In the genomic region with DNA sequence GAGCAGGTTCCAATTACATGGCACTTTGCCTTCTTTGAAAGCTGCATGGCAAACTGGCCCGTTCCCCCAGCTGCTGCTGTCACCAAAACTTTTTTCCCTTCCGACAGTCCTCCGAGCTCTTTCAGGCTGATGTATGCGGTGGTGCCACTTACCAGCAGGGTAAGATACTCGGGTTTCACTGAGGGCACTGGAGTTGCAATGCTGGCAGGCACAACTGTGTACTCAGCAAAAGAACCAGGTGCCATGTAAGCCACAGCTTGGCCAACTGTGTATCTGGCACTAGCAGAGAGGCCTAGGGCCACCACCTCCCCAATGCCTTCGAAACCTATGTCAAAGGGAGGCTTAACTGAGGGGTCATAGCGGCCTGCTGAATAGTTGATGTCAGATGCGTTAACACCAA, we compare ENCODE assay signal across 18 cellular contexts. TPM values are rescaled to one million over a fixed set of nuclear protein-coding genes. Genes with fewer than 3 reads are reported as not detected.
DNase-seq lines count a peak whose midpoint lies in the region; TF ChIP-seq lines count a peak whose summit lies in the region.
"Had no signal": no experiment of that assay in that cellular context is flagged by ENCODE, and none has a peak within 500 bp of the region (broad histone marks: within the 10 kb centered on the region; RNA-seq: fewer than 3 reads in every experiment).

No MANE protein-coding gene starts in this region.

- H3K4me1 ChIP-seq in breast epithelium (no peaks in the 10 kb centered on the region), muscle layer of colon (ENCODE audit: insufficient read depth, low read length) (peaks cover 45% of the 10 kb centered on the region), transverse colon (peaks cover 4 to 68% (median 33%) of the 10 kb centered on the region in 4 donors), spleen (peaks cover 24 to 73% (median 42%) of the 10 kb centered on the region in 6 donors)

- H3K9me3 ChIP-seq in breast epithelium (no peaks in the 10 kb centered on the region), muscle layer of colon (ENCODE audit: low read length) (no peaks in the 10 kb centered on the region), transverse colon (no peaks in the 10 kb centered on the region), spleen (no peaks in the 10 kb centered on the region)
- H3K9me3 ChIP-seq: A549 had no signal

- TF ChIP-seq POLR2A in breast epithelium (IDR thresholded peaks at IDR 0.05) (no peak), transverse colon (IDR thresholded peaks at IDR 0.05) (no peak), spleen (IDR thresholded peaks at IDR 0.05) (no peak)

- no peak for DNase-seq in breast epithelium (ENCODE audit: low spot score in 2 of 2)
- no peak for DNase-seq in MCF 10A (ENCODE audit: unreplicated experiment)
- DNase-seq in astrocyte of the hippocampus (ENCODE audit: low read depth, low spot score), result peak; percentile 25
- DNase-seq in transverse colon, result no peak
- DNase-seq in activated CD4-positive, alpha-beta T cell treated with anti-CD3 and anti-CD28 coated beads for 1 hour, result no peak
- DNase-seq in spleen, result no peak
- DNase-seq in effector CD8-positive, alpha-beta T cell (lab: John Stamatoyannopoulos, UW), result no peak
- DNase-seq: activated CD4-positive, alpha-beta T cell treated with anti-CD3 and anti-CD28 coated beads, Interleukin-2, amount 10 ng/mL, durations not matched to agents 24 days and 14 days; CD4-positive, alpha-beta T cell; left cardiac atrium; NCI-H1105 treated with DMSO at 0.1 percent for 48 hours; NCI-H510A treated with DMSO at 0.1 percent for 48 hours; occipital lobe; stimulated activated CD4-positive, alpha-beta T cell treated with anti-CD3 and anti-CD28 coated beads, Interleukin-12 subunit alpha, Interleukin-12 subunit beta, amount 100 ng/mL, for 4 hours had no signal

- peak overlapping the region; percentile 22 for H3K9ac ChIP-seq in muscle layer of colon (ENCODE audit: low read length)

- BruUV-seq in MCF 10A (replicated peaks; lab: Mats Ljungman, UMichigan), result no TSS peak

- intact Hi-C loops in breast epithelium (cut with DNase I; ENCODE audit: low total_unique reads), result no loop called here
- intact Hi-C loops in MCF 10A (cut with micrococcal nuclease), result no loop called here
- intact Hi-C loops in transverse colon (cut with DNase I; ENCODE audit: low total_unique reads), result loop anchor here (5.0 to 10.0 kb wide), 2 partner anchors 53 to 545 kb away; no protein-coding TSS in a partner anchor
- intact Hi-C loops in spleen (cut with DNase I; ENCODE audit: low total_unique reads), result no loop called here

- no peaks in the 10 kb centered on the region for H3K27me3 ChIP-seq in breast epithelium
- no peaks in the 10 kb centered on the region for H3K27me3 ChIP-seq in muscle layer of colon (ENCODE audit: control insufficient read depth in 1 of 2, insufficient read depth in 2 of 2, low read length in 2 of 2)
- no peaks in the 10 kb centered on the region for H3K27me3 ChIP-seq in transverse colon
- H3K27me3 ChIP-seq in spleen (replicated peaks in 1 of 7), result peaks cover 0 to 18% (median 0%) of the 10 kb centered on the region in 7 donors

- H3K4me1 Mint-ChIP-seq in MCF 10A (ENCODE audit: insufficient read depth, unreplicated experiment), result peaks cover 16% of the 10 kb centered on the region

- H3K27me3 Mint-ChIP-seq in MCF 10A (ENCODE audit: insufficient read depth, unreplicated experiment), result no peaks in the 10 kb centered on the region
- H3K27me3 Mint-ChIP-seq: activated naive CD4-positive, alpha-beta T cell treated with anti-CD3 and anti-CD28 coated beads, Interleukin-2, amount 50 U/mL, for 24 hours; CD4-positive, alpha-beta T cell had no signal

- no peak overlapping the region for H3K4me3 Mint-ChIP-seq in MCF 10A (ENCODE audit: unreplicated experiment)
- H3K4me3 Mint-ChIP-seq: activated CD4-positive, alpha-beta T cell treated with anti-CD3 and anti-CD28 coated beads, Interleukin-2, amount 10 ng/mL, durations not matched to agents 24 days and 14 days; activated naive CD4-positive, alpha-beta T cell treated with anti-CD3 and anti-CD28 coated beads, Interleukin-2, amount 50 U/mL, for 24 hours; stimulated activated memory B cell treated with anti-CD40 and anti-IgM and Interleukin-4, amounts not matched to agents 10 μg/mL and 1 μg/mL and 100 μg/mL, for 72 hours had no signal

- no peak overlapping the region for H3K27ac Mint-ChIP-seq in MCF 10A (ENCODE audit: low read depth, unreplicated experiment)
- H3K27ac Mint-ChIP-seq: activated CD4-positive, alpha-beta T cell treated with anti-CD3 and anti-CD28 coated beads, Interleukin-2, amount 10 ng/mL, durations not matched to agents 24 days and 14 days; activated naive CD4-positive, alpha-beta T cell treated with anti-CD3 and anti-CD28 coated beads, Interleukin-2, amount 50 U/mL, for 24 hours; stimulated activated memory B cell treated with anti-CD40 and anti-IgM and Interleukin-4, amounts not matched to agents 10 μg/mL and 1 μg/mL and 100 μg/mL, for 72 hours had no signal

- CTCF ChIA-PET in MCF 10A (lab: Yijun Ruan, JAX), result interaction anchor here (0.6 kb wide), 1 partner anchor 274 kb away, joined by 4 read pairs; no protein-coding TSS in a partner anchor

- TF ChIP-seq EP300 in transverse colon (IDR thresholded peaks at IDR 0.05; ENCODE audit: low read depth), result no peak

- H3K36me3 ChIP-seq in breast epithelium (no peaks in the 10 kb centered on the region), muscle layer of colon (ENCODE audit: insufficient read depth, low read length) (peaks cover 21% of the 10 kb centered on the region), transverse colon (no peaks in the 10 kb centered on the region), spleen (peaks cover 0 to 29% (median 10%) of the 10 kb centered on the region in 6 donors)

- H3K4me3 ChIP-seq in breast epithelium, result no peak overlapping the region
- H3K4me3 ChIP-seq in muscle layer of colon (ENCODE audit: low read depth in 1 of 2, low read length in 2 of 2), result peak overlapping the region in 1 of 2 donors; percentile 0
- no peak overlapping the region for H3K4me3 ChIP-seq in transverse colon
- no peak overlapping the region for H3K4me3 ChIP-seq in spleen
- H3K4me3 ChIP-seq: A549 had no signal

- WGBS in transverse colon (ENCODE audit: low coverage in 1 of 2), 2 donors, result 69 to 93% methylated on average over 6 to 8 of the region's 8 CpGs
- 91 to 98% (median 97%) methylated on average over 8 of the region's 8 CpGs for WGBS in spleen, 5 donors

- H3K36me3 Mint-ChIP-seq in MCF 10A (ENCODE audit: insufficient read depth, unreplicated experiment), result peaks cover 27% of the 10 kb centered on the region

- TF ChIP-seq CTCF in breast epithelium (IDR thresholded peaks at IDR 0.05) (no peak), MCF 10A (IDR thresholded peaks at IDR 0.05; ENCODE audit: unreplicated experiment) (no peak), transverse colon (IDR thresholded peaks at IDR 0.05) (no peak), spleen (IDR thresholded peaks at IDR 0.05 in 8 of 11, conservative IDR thresholded peaks at IDR 0.05 in 3 of 11) (no peak)

- no peaks in the 10 kb centered on the region for H3K9me3 Mint-ChIP-seq in MCF 10A (ENCODE audit: unreplicated experiment)
- H3K9me3 Mint-ChIP-seq: activated CD4-positive, alpha-beta T cell treated with anti-CD3 and anti-CD28 coated beads, Interleukin-2, amount 10 ng/mL, durations not matched to agents 24 days and 14 days; activated naive CD4-positive, alpha-beta T cell treated with anti-CD3 and anti-CD28 coated beads, Interleukin-2, amount 50 U/mL, for 24 hours; CD4-positive, alpha-beta T cell; stimulated activated memory B cell treated with anti-CD40 and anti-IgM and Interleukin-4, amounts not matched to agents 10 μg/mL and 1 μg/mL and 100 μg/mL, for 72 hours had no signal

- in situ Hi-C loops in transverse colon (cut with MboI; ENCODE audit: low pct_ligation_motif_present in 1 of 4, low pct_unique_long_range_greater_than_20kb in 1 of 4, low sequenced_read_pairs in 3 of 4), result loop anchor here in 1 of 4 donors (25.0 kb wide), 1 partner anchor 715 kb away; a partner anchor contains a TSS

- POLR2A ChIA-PET in MCF 10A (lab: Yijun Ruan, JAX), result no interaction called here

- H3K27ac ChIP-seq in breast epithelium (peak overlapping the region; percentile 52 to 77), muscle layer of colon (ENCODE audit: low read depth, low read length) (peak overlapping the region; percentile 80), transverse colon (peak overlapping the region; percentile 23 to 100 (median 97)), spleen (no peak overlapping the region)
- H3K27ac ChIP-seq: A549 had no signal

RNA-seq across cellular contexts. Expression of a gene that starts 7.0 kb away (rescaled TPM):
- total RNA-seq in breast epithelium, result 10 to 100 TPM; 21.3 to 32.9 (median 22.9) TPM
- total RNA-seq in MCF 10A (2022), result 19.8 and 20.6 TPM in 2 replicates
- 10 to 100 TPM; 10.1 to 45.9 (median 23.4) TPM for total RNA-seq in transverse colon
- total RNA-seq in spleen, result 10 to 100 TPM; 23.6 to 43.8 (median 36.7) TPM
- 10 to 100 TPM; 11.1 to 16.8 (median 12.3) TPM for polyA plus RNA-seq in spleen

RNA-seq across cellular contexts. Expression of a gene that starts 8.7 kb away (rescaled TPM):
- total RNA-seq in breast epithelium (10 to 100 TPM; 12.3 to 18.3 (median 16.4) TPM), MCF 10A (2022) (9.7 and 11.7 TPM in 2 replicates), transverse colon (10 to 100 TPM; 16.3 to 34.8 (median 29.8) TPM), spleen (10 to 100 TPM; 14.9 to 26.4 (median 19.7) TPM)
- 1 to 10 TPM; 4.1 to 6.1 (median 4.2) TPM for polyA plus RNA-seq in spleen

Comparison
In these comparisons a context has a peak if more than half of its experiments do, and no peak if none do; other contexts are left out.
1. H3K27ac ChIP-seq: peak in breast epithelium (2 of 2), muscle layer of colon (single experiment) and transverse colon (4 of 4); none in spleen (0 of 8).